14 cellular contexts compared by ENCODE assay signal in genomic region chr6:106710580-106710979, GRCh38.
DNase-seq lines count a peak whose midpoint lies in the region; ATAC-seq, FAIRE-seq and TF ChIP-seq lines count a peak whose summit lies in the region.
"Had no signal": no experiment of that assay in that cellular context is flagged by ENCODE, and none has a peak within 500 bp of the region (broad histone marks: within the 10 kb centered on the region; RNA-seq: fewer than 3 reads in every experiment).

No MANE protein-coding gene starts in this region.

- peaks cover under 1 to 46% (median 31%) of the 10 kb centered on the region in 10 experiments; a peak in 19 of 20 replicates for H3K4me1 ChIP-seq in BLaER1 treated with 17β-estradiol and CSF1 and Interleukin-3, amounts not matched to agents 10 nM and 100 nM
- H3K4me1 ChIP-seq in GM23338 (ENCODE audit: insufficient read depth) (peaks cover 9% of the 10 kb centered on the region), K562 (replicated peaks in 1 of 2; ENCODE audit: control insufficient read depth in 2 of 2, insufficient read depth in 2 of 2, low read length in 2 of 2) (no peaks in the 10 kb centered on the region)
- H3K4me1 ChIP-seq: A549 had no signal

- H3K9me3 ChIP-seq in BLaER1 treated with 17β-estradiol and CSF1 and Interleukin-3, amounts not matched to agents 10 nM and 100 nM (replicated peaks in 1 of 11), result peaks cover 13 to 50% (median 32%) of the 10 kb centered on the region in 11 experiments
- no peaks in the 10 kb centered on the region for H3K9me3 ChIP-seq in K562 (replicated peaks; ENCODE audit: control insufficient read depth, insufficient read depth, low read depth, low read length)

- peaks cover 24% of the 10 kb centered on the region for H3K4me1 Mint-ChIP-seq in GM23338
- no peaks in the 10 kb centered on the region for H3K4me1 Mint-ChIP-seq in neural crest cell
- H3K4me1 Mint-ChIP-seq: CD4-positive, CD25-positive, alpha-beta regulatory T cell had no signal

- H3K36me3 Mint-ChIP-seq in GM23338 (ENCODE audit: low read depth) (peaks cover 14% of the 10 kb centered on the region; the same call in 2 of the 3 replicates), neural crest cell (ENCODE audit: low read depth) (peaks cover 2% of the 10 kb centered on the region)
- H3K36me3 Mint-ChIP-seq: CD4-positive, CD25-positive, alpha-beta regulatory T cell had no signal

- DNase-seq in GM23338 (ENCODE audit: low spot score), result no peak
- DNase-seq in K562 (ENCODE audit: extremely low read depth in 1 of 4, low spot score in 3 of 4), result no peak
- DNase-seq in neural crest cell (ENCODE audit: low read depth, low spot score), result no peak
- DNase-seq in ecto neural progenitor cell (ENCODE audit: low spot score), result no peak
- DNase-seq in islet precursor cell, result no peak
- no peak for DNase-seq in RPMI8226
- DNase-seq: CD4-positive, CD25-positive, alpha-beta regulatory T cell; GM23248; H7 had no signal

- WGBS in K562 (ENCODE audit: insufficient coverage, low coverage, missing lambda C conversion rate), result 14% methylated on average over 1 of the region's 1 CpG

- no peak overlapping the region for H3K4me3 ChIP-seq in BLaER1 treated with 17β-estradiol and CSF1 and Interleukin-3, amounts not matched to agents 10 nM and 100 nM
- H3K4me3 ChIP-seq in GM23338, result no peak overlapping the region
- no peak overlapping the region for H3K4me3 ChIP-seq in K562
- H3K4me3 ChIP-seq: A549, GM12878, GM23248 had no signal

- POLR2A ChIA-PET in K562 (lab: Yijun Ruan, JAX), result interaction anchor here (0.9 kb wide), 1 partner anchor 16 kb away, joined by 3 read pairs; no protein-coding TSS in a partner anchor

- intact Hi-C loops in K562 (cut with micrococcal nuclease), result no loop called here

- H3K27ac Mint-ChIP-seq in GM23338 (no peak overlapping the region), neural crest cell (ENCODE audit: unreplicated experiment) (peak overlapping the region; percentile 47)
- H3K27ac Mint-ChIP-seq: CD4-positive, CD25-positive, alpha-beta regulatory T cell had no signal

- peaks cover 20% of the 10 kb centered on the region for H3K9me3 Mint-ChIP-seq in GM23338
- peaks cover 5% of the 10 kb centered on the region for H3K9me3 Mint-ChIP-seq in neural crest cell

- H3F3A ChIP-seq in GM23338 (replicated peaks; ENCODE audit: low read depth), result no peaks in the 10 kb centered on the region

- no peak for ATAC-seq in GM23338
- ATAC-seq in K562, result no peak
- ATAC-seq: A549, GM12878 had no signal

- peaks cover 0 to 8% (median 0%) of the 10 kb centered on the region in 11 experiments; a peak in 3 of 22 replicates for H3K36me3 ChIP-seq in BLaER1 treated with 17β-estradiol and CSF1 and Interleukin-3, amounts not matched to agents 10 nM and 100 nM
- H3K36me3 ChIP-seq in GM23338 (ENCODE audit: insufficient read depth) (no peaks in the 10 kb centered on the region; the same call in 1 of the 2 replicates), K562 (ENCODE audit: control insufficient read depth, insufficient read depth, low read length) (no peaks in the 10 kb centered on the region)

- no peak for TF ChIP-seq RAD21 in K562 (CRISPR knock-in tag; conservative IDR thresholded peaks at IDR 0.05 in 1 of 2, IDR thresholded peaks at IDR 0.05 in 1 of 2)

- CTCF ChIA-PET in K562 (lab: Yijun Ruan, JAX; ENCODE audit: low intra/inter-chr PET ratio), result no interaction called here

- 0 out of 2 replicates have a peak, but pooled peaks cover 3% of the 10 kb centered on the region for H3K9me2 ChIP-seq in GM23338 (ENCODE audit: insufficient read depth)

- H3K27ac ChIP-seq in BLaER1 treated with 17β-estradiol and CSF1 and Interleukin-3, amounts not matched to agents 10 nM and 100 nM, result no peak overlapping the region
- H3K27ac ChIP-seq in GM23338 (ENCODE audit: low read depth) (no peak overlapping the region), K562 (ENCODE audit: extremely low read depth, low read depth, low read length) (no peak overlapping the region)
- H3K27ac ChIP-seq: GM23248 had no signal

- H2AFZ ChIP-seq in GM23338 (peak overlapping the region; percentile 95), K562 (ENCODE audit: low read depth, low read length) (no peak overlapping the region)
- H2AFZ ChIP-seq: GM23248 had no signal

- no peaks in the 10 kb centered on the region for H3K9me1 ChIP-seq in K562 (ENCODE audit: control insufficient read depth, insufficient read depth, low read length)

- H4K20me1 ChIP-seq in BLaER1 treated with 17β-estradiol and CSF1 and Interleukin-3, amounts not matched to agents 10 nM and 100 nM, result no peaks in the 10 kb centered on the region
- H4K20me1 ChIP-seq in GM23338 (replicated peaks; ENCODE audit: insufficient read depth), result no peaks in the 10 kb centered on the region
- H4K20me1 ChIP-seq in K562 (replicated peaks; ENCODE audit: control insufficient read depth, insufficient read depth, low read length), result no peaks in the 10 kb centered on the region

- no TSS peak for BruUV-seq in K562 (replicated peaks; lab: Mats Ljungman, UMichigan)

- in situ Hi-C loops in K562 (cut with MboI), result no loop called here

- H3K4me3 Mint-ChIP-seq in GM23338, result no peak overlapping the region
- H3K4me3 Mint-ChIP-seq in neural crest cell, result no peak overlapping the region
- H3K4me3 Mint-ChIP-seq: CD4-positive, CD25-positive, alpha-beta regulatory T cell had no signal

- TF ChIP-seq CTCF in GM23338 (conservative IDR thresholded peaks at IDR 0.05; ENCODE audit: low read depth in 2 of 2) (no peak), K562 (IDR thresholded peaks at IDR 0.05 in 2 of 3, conservative IDR thresholded peaks at IDR 0.05 in 1 of 3; ENCODE audit: insufficient read depth in 2 of 3, low read depth in 1 of 3, low read length in 3 of 3) (no peak), neural crest cell (conservative IDR thresholded peaks at IDR 0.05) (no peak)

- H3K27me3 Mint-ChIP-seq in GM23338 (ENCODE audit: insufficient read depth, low read depth, poor library complexity) (no peaks in the 10 kb centered on the region), neural crest cell (ENCODE audit: low read depth) (no peaks in the 10 kb centered on the region)

- H3K27me3 ChIP-seq in BLaER1 treated with 17β-estradiol and CSF1 and Interleukin-3, amounts not matched to agents 10 nM and 100 nM, result no peaks in the 10 kb centered on the region
- H3K27me3 ChIP-seq in GM23338 (ENCODE audit: insufficient read depth) (no peaks in the 10 kb centered on the region), K562 (ENCODE audit: control insufficient read depth in 2 of 2, insufficient read depth in 2 of 2, low read length in 2 of 2) (peaks cover 4% of the 10 kb centered on the region in 2 experiments; a peak in 3 of 5 replicates)

- TF ChIP-seq EP300 in K562 (IDR thresholded peaks at IDR 0.05; ENCODE audit: low read length), result no peak

- peak overlapping the region in 7 of 11 experiments; percentile 2 to 41 (median 12); a peak in 7 of 22 replicates for H3K4me2 ChIP-seq in BLaER1 treated with 17β-estradiol and CSF1 and Interleukin-3, amounts not matched to agents 10 nM and 100 nM
- H3K4me2 ChIP-seq in GM23338 (no peak overlapping the region), K562 (ENCODE audit: insufficient read depth, low read length) (no peak overlapping the region)
- H3K4me2 ChIP-seq: A549 had no signal

- no peak overlapping the region for H3K9ac ChIP-seq in BLaER1 treated with 17β-estradiol and CSF1 and Interleukin-3, amounts not matched to agents 10 nM and 100 nM
- no peak overlapping the region for H3K9ac ChIP-seq in K562 (ENCODE audit: insufficient read depth in 1 of 2, low read depth in 2 of 2, low read length in 2 of 2)
- H3K9ac ChIP-seq: GM23248 had no signal

- no peak for FAIRE-seq in K562 (lab: Jason Lieb, UNC)
- FAIRE-seq: A549, GM12878, GM18507, HTR-8/SVneo had no signal

- no peak for TF ChIP-seq POLR2A in K562 (conservative IDR thresholded peaks at IDR 0.05)

- H3K79me2 ChIP-seq in GM23338 (replicated peaks; ENCODE audit: insufficient read depth), result no peaks in the 10 kb centered on the region
- no peaks in the 10 kb centered on the region for H3K79me2 ChIP-seq in K562 (ENCODE audit: control insufficient read depth, insufficient read depth, low read length)

TF ChIP-seq in GM23338, 12 proteins besides CTCF, POLR2A, EP300 and RAD21 (continues in another document):
- TF ChIP-seq ZNF331 (CRISPR knock-in tag; IDR thresholded peaks at IDR 0.05; ENCODE audit: low read depth) (no peak), STAT1 (IDR thresholded peaks at IDR 0.05; ENCODE audit: unreplicated experiment) (no peak), EZH2phosphoT487 (IDR thresholded peaks at IDR 0.05; ENCODE audit: unreplicated experiment) (no peak)

TF ChIP-seq in K562, 482 proteins besides CTCF, POLR2A, EP300 and RAD21 (continues in another document):
- TF ChIP-seq WHSC1 (IDR thresholded peaks at IDR 0.05; ENCODE audit: low read length), result no peak
- TF ChIP-seq SRSF1 (IDR thresholded peaks at IDR 0.05; ENCODE audit: low read depth, low read length), result no peak
- no peak for TF ChIP-seq CHD2 (IDR thresholded peaks at IDR 0.05; ENCODE audit: low read depth, low read length)
- TF ChIP-seq ZNF707 (CRISPR knock-in tag; conservative IDR thresholded peaks at IDR 0.05), result no peak
- no peak for TF ChIP-seq FOXK2 (conservative IDR thresholded peaks at IDR 0.05 in 1 of 2, IDR thresholded peaks at IDR 0.05 in 1 of 2; ENCODE audit: low read depth in 2 of 2)
- no peak for TF ChIP-seq ZBTB12 (CRISPR knock-in tag; IDR thresholded peaks at IDR 0.05)
- TF ChIP-seq ILK (tag; IDR thresholded peaks at IDR 0.05; ENCODE audit: borderline replicate concordance, low read depth), result no peak
- TF ChIP-seq ZNF316 (IDR thresholded peaks at IDR 0.05), result peak; percentile 62; the same call in 1 of the 2 replicates
- no peak for TF ChIP-seq HDGF (IDR thresholded peaks at IDR 0.05)
- peak; percentile 50; the same call in 1 of the 2 replicates for TF ChIP-seq C11orf30 (IDR thresholded peaks at IDR 0.05; ENCODE audit: low read depth)
- TF ChIP-seq GATAD2B (IDR thresholded peaks at IDR 0.05; ENCODE audit: borderline replicate concordance), result no peak
- no peak for TF ChIP-seq NR1H2 (CRISPR knock-in tag; IDR thresholded peaks at IDR 0.05)
- no peak for TF ChIP-seq CGGBP1 (CRISPR knock-in tag; IDR thresholded peaks at IDR 0.05)
- no peak for TF ChIP-seq ELF1 (tag; IDR thresholded peaks at IDR 0.05)
- TF ChIP-seq ZNF217 (CRISPR knock-in tag; IDR thresholded peaks at IDR 0.05), result no peak

Comparison
In these comparisons a context has a peak if more than half of its experiments do, and no peak if none do; other contexts are left out.
1. H3K4me2 ChIP-seq: peak in BLaER1 treated with 17β-estradiol and CSF1 and Interleukin-3, amounts not matched to agents 10 nM and 100 nM (7 of 11); none in GM23338 (single experiment) and K562 (single experiment).